ENCODE assay signal across 24 cellular contexts in genomic region chr10:60289800-60290199, GRCh38.
DNase-seq lines count a peak whose midpoint lies in the region; ATAC-seq and TF ChIP-seq lines count a peak whose summit lies in the region.
"Had no signal": no experiment of that assay in that cellular context is flagged by ENCODE, and none has a peak within 500 bp of the region (broad histone marks: within the 10 kb centered on the region; RNA-seq: fewer than 3 reads in every experiment).

No MANE protein-coding gene starts in this region.

- no peak overlapping the region for H3K9ac ChIP-seq in trophoblast cell (ENCODE audit: low read length)
- H3K9ac ChIP-seq: BLaER1 treated with 17β-estradiol and CSF1 and Interleukin-3, amounts not matched to agents 10 nM and 100 nM had no signal

- no CpG with 5 or more reads among the region's 9 CpGs for whole genome bisulfite sequencing in trophoblast cell (ENCODE audit: extremely low coverage, insufficient coverage, insufficient read length)

- no peaks in the 10 kb centered on the region for H3K36me3 Mint-ChIP-seq in chondrocyte (ENCODE audit: low read depth)
- H3K36me3 Mint-ChIP-seq: CD4-positive, alpha-beta memory T cell had no signal

- H3K27me3 Mint-ChIP-seq in chondrocyte (ENCODE audit: low read depth) = no peaks in the 10 kb centered on the region
- H3K27me3 Mint-ChIP-seq: CD4-positive, alpha-beta memory T cell had no signal

- no peaks in the 10 kb centered on the region for H3K9me3 Mint-ChIP-seq in chondrocyte (ENCODE audit: low read depth)
- H3K9me3 Mint-ChIP-seq: CD4-positive, alpha-beta memory T cell had no signal

- H4K12ac ChIP-seq in trophoblast cell (ENCODE audit: low read depth, low read length) = no peak overlapping the region

- no peak for DNase-seq in chondrocyte (ENCODE audit: low spot score)
- no peak for DNase-seq in left ventricle myocardium inferior
- no peak for DNase-seq in trophoblast cell
- no peak for DNase-seq in DMS 273 (lab: John Stamatoyannopoulos, UW; ENCODE audit: unreplicated experiment)
- no peak for DNase-seq in DMS53 (lab: John Stamatoyannopoulos, UW)
- DNase-seq: AML-193; CD4-positive, alpha-beta memory T cell; DMS79; EL; GF-D8; HCEC 1CT; KBM-7; MV-4-11; NCI-H1105; NCI-H1436 treated with DMSO at 0.1 percent for 48 hours; NCI-H187 treated with DMSO at 0.1 percent for 48 hours; NCI-H2107; NCI-H526; NK-92 treated with Interleukin-12 subunit alpha and Interleukin-12 subunit beta, amount 100 ng/mL, for 24 hours; PC-9; SHP77 had no signal

- H3K4ac ChIP-seq in trophoblast cell (ENCODE audit: low read depth, low read length) = no peak overlapping the region

- H3K4me3 Mint-ChIP-seq in chondrocyte (ENCODE audit: unreplicated experiment) = no peak overlapping the region
- H3K4me3 Mint-ChIP-seq: CD4-positive, alpha-beta memory T cell had no signal

- no peak overlapping the region for H3K27ac ChIP-seq in ACC112 (ENCODE audit: low read depth, low read length)
- peak overlapping the region; percentile 88 for H3K27ac ChIP-seq in left ventricle myocardium inferior (replicated peaks)
- peak overlapping the region; percentile 41 for H3K27ac ChIP-seq in trophoblast cell (ENCODE audit: low read depth, low read length)
- H3K27ac ChIP-seq: BLaER1 treated with 17β-estradiol and CSF1 and Interleukin-3, amounts not matched to agents 10 nM and 100 nM; PC-9 had no signal

- no peak overlapping the region for H2BK120ac ChIP-seq in trophoblast cell (ENCODE audit: insufficient read depth, low read length, poor library complexity)

- H2BK12ac ChIP-seq in trophoblast cell (ENCODE audit: low read length) = no peak overlapping the region

- TF ChIP-seq CTCF in chondrocyte (IDR thresholded peaks at IDR 0.05) (no peak), left ventricle myocardium inferior (IDR thresholded peaks at IDR 0.05; ENCODE audit: borderline replicate concordance) (no peak)

- no peak overlapping the region for H3K18ac ChIP-seq in trophoblast cell (ENCODE audit: low read length)

- H3K4me3 ChIP-seq in ACC112 (ENCODE audit: low read depth, low read length) (no peak overlapping the region), left ventricle myocardium inferior (peak overlapping the region; percentile 11), trophoblast cell (ENCODE audit: low read depth, low read length) (no peak overlapping the region)
- H3K4me3 ChIP-seq: BLaER1 treated with 17β-estradiol and CSF1 and Interleukin-3, amounts not matched to agents 10 nM and 100 nM; PC-9 had no signal

- H3K4me2 ChIP-seq in trophoblast cell (ENCODE audit: low read length) = no peak overlapping the region
- H3K4me2 ChIP-seq: BLaER1 treated with 17β-estradiol and CSF1 and Interleukin-3, amounts not matched to agents 10 nM and 100 nM; PC-9 had no signal

- H3K9me3 ChIP-seq in left ventricle myocardium inferior (replicated peaks) (no peaks in the 10 kb centered on the region), trophoblast cell (ENCODE audit: insufficient read depth, low read depth, low read length) (no peaks in the 10 kb centered on the region)
- H3K9me3 ChIP-seq: BLaER1 treated with 17β-estradiol and CSF1 and Interleukin-3, amounts not matched to agents 10 nM and 100 nM had no signal

- H3K4me1 ChIP-seq in ACC112 (ENCODE audit: control insufficient read depth, insufficient read depth, low read length, unreplicated experiment) (peaks cover 20% of the 10 kb centered on the region), left ventricle myocardium inferior (peaks cover 90% of the 10 kb centered on the region), trophoblast cell (ENCODE audit: control insufficient read depth in 1 of 2, insufficient read depth in 2 of 2, low read length in 2 of 2) (no peaks in the 10 kb centered on the region)
- H3K4me1 ChIP-seq: BLaER1 treated with 17β-estradiol and CSF1 and Interleukin-3, amounts not matched to agents 10 nM and 100 nM had no signal

- no peak for ATAC-seq in GM21786 (IDR thresholded peaks at IDR 0.05; ENCODE audit: unreplicated experiment)

- H2AFZ ChIP-seq in ACC112 (ENCODE audit: low read length, unreplicated experiment) (peak overlapping the region; percentile 52), trophoblast cell (ENCODE audit: insufficient read depth, low read length, poor library complexity) (no peak overlapping the region)
- H2AFZ ChIP-seq: PC-9 had no signal

- H3K23ac ChIP-seq in trophoblast cell (ENCODE audit: low read length) = no peak overlapping the region

- H2AK5ac ChIP-seq in trophoblast cell (ENCODE audit: low read length) = no peak overlapping the region

- H3K36me3 ChIP-seq in ACC112 (ENCODE audit: insufficient read depth, low read length) = no peaks in the 10 kb centered on the region
- H3K36me3 ChIP-seq in left ventricle myocardium inferior = no peaks in the 10 kb centered on the region
- no peaks in the 10 kb centered on the region for H3K36me3 ChIP-seq in trophoblast cell (ENCODE audit: control insufficient read depth in 1 of 2, insufficient read depth in 2 of 2, low read length in 2 of 2)
- H3K36me3 ChIP-seq: BLaER1 treated with 17β-estradiol and CSF1 and Interleukin-3, amounts not matched to agents 10 nM and 100 nM had no signal

- peaks cover 90% of the 10 kb centered on the region for H3K4me1 Mint-ChIP-seq in chondrocyte (ENCODE audit: low read depth)

- no peak overlapping the region for H3K14ac ChIP-seq in trophoblast cell (ENCODE audit: low read length)

- no peaks in the 10 kb centered on the region for H3K79me2 ChIP-seq in ACC112 (ENCODE audit: control insufficient read depth, insufficient read depth, low read length, unreplicated experiment)
- no peaks in the 10 kb centered on the region for H3K79me2 ChIP-seq in trophoblast cell (ENCODE audit: control insufficient read depth, insufficient read depth, low read length, poor library complexity)

- H4K8ac ChIP-seq in trophoblast cell (ENCODE audit: low read depth, low read length) = no peak overlapping the region

- H3K27me3 ChIP-seq in ACC112 (ENCODE audit: insufficient read depth, low read length) (no peaks in the 10 kb centered on the region), left ventricle myocardium inferior (ENCODE audit: low read depth) (no peaks in the 10 kb centered on the region), trophoblast cell (ENCODE audit: insufficient read depth, low read length) (no peaks in the 10 kb centered on the region)
- H3K27me3 ChIP-seq: BLaER1 treated with 17β-estradiol and CSF1 and Interleukin-3, amounts not matched to agents 10 nM and 100 nM had no signal

- intact Hi-C loops in left ventricle myocardium inferior (cut with micrococcal nuclease) = no loop called here

- peak overlapping the region; percentile 9 for H3K27ac Mint-ChIP-seq in chondrocyte (ENCODE audit: unreplicated experiment)
- H3K27ac Mint-ChIP-seq: CD4-positive, alpha-beta memory T cell had no signal

- H3K79me1 ChIP-seq in trophoblast cell (ENCODE audit: low read length) = no peaks in the 10 kb centered on the region

- no peak overlapping the region for H2BK5ac ChIP-seq in trophoblast cell (ENCODE audit: low read depth, low read length, poor library complexity)

- H4K91ac ChIP-seq in trophoblast cell (ENCODE audit: low read depth, low read length) = no peak overlapping the region
